ENCODE assay signal across 8 cellular contexts in the genomic region with DNA sequence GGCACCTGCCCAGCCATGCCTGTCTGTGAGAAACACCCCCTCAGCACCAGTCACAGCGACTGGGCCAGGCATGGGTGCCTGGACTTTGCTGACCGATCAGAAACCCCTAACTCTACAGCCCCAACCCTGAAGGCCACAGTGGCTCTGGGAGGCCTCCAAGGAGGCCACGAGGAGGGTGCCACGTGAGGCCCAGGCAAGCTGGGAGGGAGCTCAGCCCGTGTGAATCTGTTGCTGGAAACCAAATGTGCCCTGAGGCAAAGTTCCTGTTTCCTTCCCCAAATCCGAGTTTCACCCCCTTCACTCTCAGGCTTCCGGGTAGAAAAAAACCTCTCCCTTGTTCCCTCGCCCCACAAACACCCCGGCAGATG. TPM values are rescaled to one million over a fixed set of nuclear protein-coding genes. Genes with fewer than 3 reads are reported as not detected.
DNase-seq lines count a peak whose midpoint lies in the region; ATAC-seq, FAIRE-seq and TF ChIP-seq lines count a peak whose summit lies in the region.

No MANE protein-coding gene starts in this region.

- peak overlapping the region; percentile 36 for H3K27ac Mint-ChIP-seq in activated CD4-positive, alpha-beta memory T cell treated with anti-CD3 and anti-CD28 coated beads, Interleukin-2, amount 10 ng/mL, durations not matched to agents 7 days and 5 days
- peak overlapping the region; percentile 36 to 90 (median 78) for H3K27ac Mint-ChIP-seq in naive thymus-derived CD8-positive, alpha-beta T cell

- no peak for DNase-seq in activated CD4-positive, alpha-beta memory T cell treated with anti-CD3 and anti-CD28 coated beads, Interleukin-2, amount 10 ng/mL, durations not matched to agents 7 days and 5 days
- DNase-seq in naive thymus-derived CD8-positive, alpha-beta T cell: no peak
- no peak for DNase-seq in urothelium cell line (ENCODE audit: low spot score)
- DNase-seq in stimulated activated CD4-positive, alpha-beta T cell treated with anti-CD3 and anti-CD28 coated beads, Interleukin-4, amount 100 ng/mL, for 4 hours: no peak
- no peak for DNase-seq in AG20443 (ENCODE audit: low spot score)
- no peak for DNase-seq in A172 (ENCODE audit: low spot score)

- H3K9me3 Mint-ChIP-seq in activated CD4-positive, alpha-beta memory T cell treated with anti-CD3 and anti-CD28 coated beads, Interleukin-2, amount 10 ng/mL, durations not matched to agents 7 days and 5 days: no peaks in the 10 kb centered on the region
- H3K9me3 Mint-ChIP-seq in naive thymus-derived CD8-positive, alpha-beta T cell: no peaks in the 10 kb centered on the region

- peaks cover 42% of the 10 kb centered on the region for H3K4me1 Mint-ChIP-seq in activated CD4-positive, alpha-beta memory T cell treated with anti-CD3 and anti-CD28 coated beads, Interleukin-2, amount 10 ng/mL, durations not matched to agents 7 days and 5 days
- peaks cover 18 to 48% (median 37%) of the 10 kb centered on the region in 4 donors for H3K4me1 Mint-ChIP-seq in naive thymus-derived CD8-positive, alpha-beta T cell

- TF ChIP-seq POLR2A in GM15510 (IDR thresholded peaks at IDR 0.05; ENCODE audit: borderline replicate concordance, extremely low read depth, insufficient read length): peak; percentile 18

- FAIRE-seq in urothelium cell line (lab: Jason Lieb, UNC): no peak

- H3K36me3 Mint-ChIP-seq in activated CD4-positive, alpha-beta memory T cell treated with anti-CD3 and anti-CD28 coated beads, Interleukin-2, amount 10 ng/mL, durations not matched to agents 7 days and 5 days (ENCODE audit: low read depth): peaks cover 14% of the 10 kb centered on the region
- peaks cover 0 to 2% (median 0%) of the 10 kb centered on the region in 3 donors for H3K36me3 Mint-ChIP-seq in naive thymus-derived CD8-positive, alpha-beta T cell

- H3K4me3 Mint-ChIP-seq in activated CD4-positive, alpha-beta memory T cell treated with anti-CD3 and anti-CD28 coated beads, Interleukin-2, amount 10 ng/mL, durations not matched to agents 7 days and 5 days: peak overlapping the region; percentile 77
- peak overlapping the region; percentile 71 to 93 (median 84) for H3K4me3 Mint-ChIP-seq in naive thymus-derived CD8-positive, alpha-beta T cell

- no peaks in the 10 kb centered on the region for H3K27me3 Mint-ChIP-seq in activated CD4-positive, alpha-beta memory T cell treated with anti-CD3 and anti-CD28 coated beads, Interleukin-2, amount 10 ng/mL, durations not matched to agents 7 days and 5 days
- H3K27me3 Mint-ChIP-seq in naive thymus-derived CD8-positive, alpha-beta T cell: no peaks in the 10 kb centered on the region

- CTCF ChIA-PET in activated CD4-positive, alpha-beta memory T cell treated with anti-CD3 and anti-CD28 coated beads, Interleukin-2, amount 10 ng/mL, durations not matched to agents 7 days and 5 days (lab: Charles Lee): interaction anchor here (1.5 kb wide), 1 partner anchor 47 kb away, joined by 4 read pairs; no protein-coding TSS in a partner anchor

- peak; percentile 12 for ATAC-seq in HG02885 (IDR thresholded peaks at IDR 0.05; ENCODE audit: poor library complexity, unreplicated experiment)
- no peak for ATAC-seq in naive thymus-derived CD8-positive, alpha-beta T cell

- POLR2A ChIA-PET in activated CD4-positive, alpha-beta memory T cell treated with anti-CD3 and anti-CD28 coated beads, Interleukin-2, amount 10 ng/mL, durations not matched to agents 7 days and 5 days (lab: Charles Lee): interaction anchor here (0.9 kb wide), 1 partner anchor 47 kb away, joined by 4 read pairs; no protein-coding TSS in a partner anchor
- POLR2A ChIA-PET in naive thymus-derived CD8-positive, alpha-beta T cell (lab: Charles Lee): interaction anchor here (1.6 to 2.4 kb wide), 2 partner anchors 29 to 36 kb away, joined by 4 to 5 read pairs; a partner anchor contains a TSS

RNA-seq across cellular contexts. Expression of a gene that starts 1.3 kb away (rescaled TPM):
- 10 to 100 TPM; 41.7 to 42.0 TPM for total RNA-seq in activated CD4-positive, alpha-beta memory T cell treated with anti-CD3 and anti-CD28 coated beads, Interleukin-2, amount 10 ng/mL, durations not matched to agents 7 days and 5 days
- 10 to 100 TPM; 15.1 to 17.4 TPM for total RNA-seq in naive thymus-derived CD8-positive, alpha-beta T cell
- polyA plus RNA-seq in naive thymus-derived CD8-positive, alpha-beta T cell: 10 to 100 TPM in 2 of 3 donors, 1 to 10 TPM in 1; 8.9 to 11.0 (median 10.8) TPM
- 22.1 and 34.3 TPM in 2 replicates for total RNA-seq in A172 (2014; rRNA removed; shearing (Covaris generic))

RNA-seq across cellular contexts. Expression of a gene that starts 7.6 kb away (rescaled TPM):
- total RNA-seq in activated CD4-positive, alpha-beta memory T cell treated with anti-CD3 and anti-CD28 coated beads, Interleukin-2, amount 10 ng/mL, durations not matched to agents 7 days and 5 days: not detected
- under 1 TPM in 1 of 2 experiments, not detected in 1; 0.39 TPM for total RNA-seq in naive thymus-derived CD8-positive, alpha-beta T cell
- under 1 TPM in 1 of 3 donors, not detected in 2; 0.09 TPM for polyA plus RNA-seq in naive thymus-derived CD8-positive, alpha-beta T cell
- 54.0 and 64.8 TPM in 2 replicates for total RNA-seq in A172 (2014; rRNA removed; shearing (Covaris generic))

RNA-seq across cellular contexts. Expression of a gene that starts 27.9 kb away (rescaled TPM):
- total RNA-seq in activated CD4-positive, alpha-beta memory T cell treated with anti-CD3 and anti-CD28 coated beads, Interleukin-2, amount 10 ng/mL, durations not matched to agents 7 days and 5 days: 100 to 1,000 TPM; 112 to 128 TPM
- total RNA-seq in naive thymus-derived CD8-positive, alpha-beta T cell: 10 to 100 TPM; 81.5 to 92.9 TPM
- polyA plus RNA-seq in naive thymus-derived CD8-positive, alpha-beta T cell: 100 to 1,000 TPM; 184 to 203 (median 198) TPM
- 255 and 310 TPM in 2 replicates for total RNA-seq in A172 (2014; rRNA removed; shearing (Covaris generic))

RNA-seq across cellular contexts. Expression of a gene that starts 36.3 kb away (rescaled TPM):
- 100 to 1,000 TPM; 295 TPM for total RNA-seq in activated CD4-positive, alpha-beta memory T cell treated with anti-CD3 and anti-CD28 coated beads, Interleukin-2, amount 10 ng/mL, durations not matched to agents 7 days and 5 days
- 100 to 1,000 TPM; 149 to 164 TPM for total RNA-seq in naive thymus-derived CD8-positive, alpha-beta T cell
- 10 to 100 TPM; 19.9 to 24.2 (median 20.9) TPM for polyA plus RNA-seq in naive thymus-derived CD8-positive, alpha-beta T cell
- total RNA-seq in A172 (2014; rRNA removed; shearing (Covaris generic)): 149 and 167 TPM in 2 replicates

Comparison
In these comparisons a context has a peak if more than half of its experiments do, and no peak if none do; other contexts are left out.
1. RNA of a gene that starts 7.6 kb away (total RNA-seq): 54.0 to 64.8 TPM in A172; 0.39 TPM in naive thymus-derived CD8-positive, alpha-beta T cell and not detected in activated CD4-positive, alpha-beta memory T cell treated with anti-CD3 and anti-CD28 coated beads, Interleukin-2, amount 10 ng/mL, durations not matched to agents 7 days and 5 days; every median in the first group is over 10 times any median in the second.